Comparison of ENCODE assay signal across 18 cellular contexts in the genomic region with DNA sequence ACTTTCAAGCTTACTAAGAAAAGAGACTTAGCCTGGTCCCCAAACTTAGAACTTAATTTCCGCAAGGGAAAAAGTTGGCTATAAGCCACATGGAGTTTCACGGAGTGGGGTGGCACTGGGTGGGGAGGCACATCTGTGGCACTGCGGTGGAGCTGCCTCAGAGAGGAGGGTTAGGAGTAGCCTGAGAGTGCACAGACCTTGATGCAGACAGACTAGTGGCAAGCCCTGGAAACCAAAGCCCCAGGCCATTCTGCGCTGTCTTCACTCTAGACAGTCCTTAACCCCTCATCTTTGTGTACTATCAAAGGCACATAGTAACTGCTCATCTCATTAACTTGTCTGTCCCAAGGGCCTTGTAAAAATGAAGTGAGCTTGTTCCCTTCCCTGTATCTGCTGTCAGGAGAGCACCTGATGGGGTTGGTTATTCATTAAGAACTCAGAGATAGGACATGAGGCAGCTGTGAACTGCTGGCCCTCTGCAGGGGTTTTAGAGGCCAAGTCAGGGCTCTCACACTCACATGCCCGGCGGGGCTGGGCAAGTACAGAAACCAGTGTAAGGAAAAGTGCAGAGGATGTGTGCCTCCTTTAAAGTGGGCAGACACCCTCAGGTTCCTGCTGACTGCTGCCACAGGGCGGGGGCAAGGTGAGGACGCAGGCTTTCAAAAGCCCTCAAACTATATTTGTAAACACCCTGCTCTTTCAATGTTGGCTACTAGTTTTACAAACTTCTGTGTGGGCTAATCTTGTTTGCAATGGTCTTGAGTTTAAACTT. TPM values are rescaled to one million over a fixed set of nuclear protein-coding genes. Genes with fewer than 3 reads are reported as not detected.
A peak's percentile ranks its signal among the peaks of the same experiment; 100 is the strongest.
DNase-seq lines count a peak whose midpoint lies in the region; ATAC-seq, FAIRE-seq and TF ChIP-seq lines count a peak whose summit lies in the region.
"Had no signal": no experiment of that assay in that cellular context is flagged by ENCODE, and none has a peak within 500 bp of the region (broad histone marks: within the 10 kb centered on the region; RNA-seq: fewer than 3 reads in every experiment).

No MANE protein-coding gene starts in this region.

- no TSS peak for BruUV-seq in K562 (replicated peaks; lab: Mats Ljungman, UMichigan)

- peaks cover 99% of the 10 kb centered on the region for H3K36me3 ChIP-seq in K562 (ENCODE audit: control insufficient read depth, insufficient read depth, low read length)
- H3K36me3 ChIP-seq: ovary had no signal

- no peaks in the 10 kb centered on the region for H3K9me1 ChIP-seq in K562 (ENCODE audit: control insufficient read depth, insufficient read depth, low read length)

- no peaks in the 10 kb centered on the region for H3K79me2 ChIP-seq in K562 (ENCODE audit: control insufficient read depth, insufficient read depth, low read length)

- DNase-seq in activated CD8-positive, alpha-beta memory T cell treated with anti-CD3 and anti-CD28 coated beads, Interleukin-2, amount 10 ng/mL, durations not matched to agents 7 days and 5 days = no peak
- DNase-seq in activated CD8-positive, alpha-beta memory T cell treated with anti-CD3 and anti-CD28 coated beads, Interleukin-2, amount 50 U/mL, for 4 hours = no peak
- no peak for DNase-seq in T-helper 17 cell
- DNase-seq in K562 (ENCODE audit: extremely low read depth in 1 of 4, low spot score in 3 of 4) = no peak
- peak; percentile 52 for DNase-seq in stimulated activated CD8-positive, alpha-beta memory T cell treated with anti-CD3 and anti-CD28 coated beads, Interleukin-4, amount 100 ng/mL, for 48 hours
- DNase-seq in NCI-H1930 (lab: John Stamatoyannopoulos, UW) = no peak
- DNase-seq in osteocyte (ENCODE audit: extremely low spot score, unreplicated experiment) = no peak
- no peak for DNase-seq in SIG-M5 treated with dmso at 0.1 percent for 504 hours (lab: John Stamatoyannopoulos, UW; ENCODE audit: unreplicated experiment)
- DNase-seq: esophagus squamous epithelium, kidney glomerular epithelial cell, ovary had no signal

- TF ChIP-seq RAD21 in K562 (CRISPR knock-in tag; conservative IDR thresholded peaks at IDR 0.05 in 1 of 2, IDR thresholded peaks at IDR 0.05 in 1 of 2) = no peak

- peaks cover 3% of the 10 kb centered on the region for H3K9me3 Mint-ChIP-seq in activated CD8-positive, alpha-beta memory T cell treated with anti-CD3 and anti-CD28 coated beads, Interleukin-2, amount 10 ng/mL, durations not matched to agents 7 days and 5 days (ENCODE audit: low read depth)
- H3K9me3 Mint-ChIP-seq in osteocyte (ENCODE audit: unreplicated experiment) = peaks cover 4% of the 10 kb centered on the region

- TF ChIP-seq POLR2A in K562 (conservative IDR thresholded peaks at IDR 0.05) = no peak

- WGBS in K562 (ENCODE audit: insufficient coverage, low coverage, missing lambda C conversion rate) = 92% methylated on average over 8 of the region's 8 CpGs

- POLR2A ChIA-PET in K562 (lab: Yijun Ruan, JAX) = interaction anchor here (0.6 to 1.9 kb wide), 7 partner anchors 8 to 718 kb away, joined by 3 to 7 read pairs (median 4); no protein-coding TSS in a partner anchor

- no peaks in the 10 kb centered on the region for H3K9me3 ChIP-seq in T-helper 17 cell (ENCODE audit: control insufficient read depth, low read length, poor library complexity, severe bottlenecking)
- H3K9me3 ChIP-seq in K562 (replicated peaks; ENCODE audit: control insufficient read depth, insufficient read depth, low read depth, low read length) = no peaks in the 10 kb centered on the region
- H3K9me3 ChIP-seq: A549, esophagus squamous epithelium, heart right ventricle, ovary had no signal

- in situ Hi-C loops in K562 (cut with MboI) = no loop called here

- no peaks in the 10 kb centered on the region for H3K27me3 ChIP-seq in K562 (ENCODE audit: control insufficient read depth in 2 of 2, insufficient read depth in 2 of 2, low read length in 2 of 2)
- H3K27me3 ChIP-seq: esophagus squamous epithelium, heart right ventricle, ovary had no signal

- no peak overlapping the region for H3K9ac ChIP-seq in K562 (ENCODE audit: insufficient read depth in 1 of 2, low read depth in 2 of 2, low read length in 2 of 2)

- intact Hi-C loops in K562 (cut with micrococcal nuclease) = no loop called here

- H3K27me3 Mint-ChIP-seq in activated CD8-positive, alpha-beta memory T cell treated with anti-CD3 and anti-CD28 coated beads, Interleukin-2, amount 10 ng/mL, durations not matched to agents 7 days and 5 days = no peaks in the 10 kb centered on the region
- H3K27me3 Mint-ChIP-seq in T-helper 17 cell = no peaks in the 10 kb centered on the region
- H3K27me3 Mint-ChIP-seq in osteocyte (ENCODE audit: unreplicated experiment) = no peaks in the 10 kb centered on the region
- H3K27me3 Mint-ChIP-seq: brain had no signal

- ATAC-seq in activated CD8-positive, alpha-beta memory T cell treated with anti-CD3 and anti-CD28 coated beads, Interleukin-2, amount 10 ng/mL, durations not matched to agents 7 days and 5 days = peak; percentile 42
- ATAC-seq in T-helper 17 cell (peak; percentile 66), K562 (no peak)
- ATAC-seq: A549, HCT116 had no signal

- H3K4me3 Mint-ChIP-seq in activated CD8-positive, alpha-beta memory T cell treated with anti-CD3 and anti-CD28 coated beads, Interleukin-2, amount 10 ng/mL, durations not matched to agents 7 days and 5 days = no peak overlapping the region
- H3K4me3 Mint-ChIP-seq in T-helper 17 cell = peak overlapping the region; percentile 71
- no peak overlapping the region for H3K4me3 Mint-ChIP-seq in osteocyte (ENCODE audit: unreplicated experiment)
- H3K4me3 Mint-ChIP-seq: brain, CD14-positive monocyte had no signal

- TF ChIP-seq EP300 in K562 (IDR thresholded peaks at IDR 0.05; ENCODE audit: low read length) = no peak

- no peak overlapping the region for H3K4me3 ChIP-seq in K562
- H3K4me3 ChIP-seq: A549, esophagus squamous epithelium, heart right ventricle, ovary, SK-N-MC had no signal

- peak overlapping the region; percentile 85 for H3K27ac Mint-ChIP-seq in activated CD8-positive, alpha-beta memory T cell treated with anti-CD3 and anti-CD28 coated beads, Interleukin-2, amount 10 ng/mL, durations not matched to agents 7 days and 5 days
- H3K27ac Mint-ChIP-seq in T-helper 17 cell (peak overlapping the region; percentile 91), osteocyte (ENCODE audit: unreplicated experiment) (no peak overlapping the region)
- H3K27ac Mint-ChIP-seq: brain had no signal

- TF ChIP-seq CTCF in K562 (IDR thresholded peaks at IDR 0.05 in 2 of 3, conservative IDR thresholded peaks at IDR 0.05 in 1 of 3; ENCODE audit: insufficient read depth in 2 of 3, low read depth in 1 of 3, low read length in 3 of 3) (no peak), osteocyte (IDR thresholded peaks at IDR 0.05) (no peak)

- H3K4me2 ChIP-seq in K562 (ENCODE audit: insufficient read depth, low read length) = no peak overlapping the region
- H3K4me2 ChIP-seq: A549 had no signal

- H3K27ac ChIP-seq in K562 (ENCODE audit: extremely low read depth, low read depth, low read length) = no peak overlapping the region
- H3K27ac ChIP-seq: A549, ovary, SK-N-MC had no signal

- peaks cover 80% of the 10 kb centered on the region for H3K36me3 Mint-ChIP-seq in activated CD8-positive, alpha-beta memory T cell treated with anti-CD3 and anti-CD28 coated beads, Interleukin-2, amount 10 ng/mL, durations not matched to agents 7 days and 5 days
- peaks cover 9% of the 10 kb centered on the region for H3K36me3 Mint-ChIP-seq in T-helper 17 cell (ENCODE audit: low read depth)
- H3K36me3 Mint-ChIP-seq in osteocyte (ENCODE audit: unreplicated experiment) = peaks cover 46% of the 10 kb centered on the region

- no peaks in the 10 kb centered on the region; a peak in 1 of 5 replicates for H3K4me1 ChIP-seq in K562 (replicated peaks in 1 of 2; ENCODE audit: control insufficient read depth in 2 of 2, insufficient read depth in 2 of 2, low read length in 2 of 2)
- H3K4me1 ChIP-seq: A549 had no signal

- CTCF ChIA-PET in activated CD8-positive, alpha-beta memory T cell treated with anti-CD3 and anti-CD28 coated beads, Interleukin-2, amount 10 ng/mL, durations not matched to agents 7 days and 5 days (lab: Charles Lee) = interaction anchor here (0.6 to 8.8 kb wide), 13 partner anchors 8 to 404 kb away, joined by 3 to 75 read pairs (median 6); a partner anchor contains a TSS
- CTCF ChIA-PET in K562 (lab: Yijun Ruan, JAX; ENCODE audit: low intra/inter-chr PET ratio) = no interaction called here

- peaks cover 93% of the 10 kb centered on the region for H3K4me1 Mint-ChIP-seq in activated CD8-positive, alpha-beta memory T cell treated with anti-CD3 and anti-CD28 coated beads, Interleukin-2, amount 10 ng/mL, durations not matched to agents 7 days and 5 days
- H3K4me1 Mint-ChIP-seq in T-helper 17 cell (peaks cover 53% of the 10 kb centered on the region), osteocyte (ENCODE audit: unreplicated experiment) (no peaks in the 10 kb centered on the region)

- H2AFZ ChIP-seq in K562 (ENCODE audit: low read depth, low read length) = no peak overlapping the region

- FAIRE-seq in K562 (lab: Jason Lieb, UNC) = peak; percentile 35
- FAIRE-seq: A549 had no signal

- no peaks in the 10 kb centered on the region for H4K20me1 ChIP-seq in K562 (replicated peaks; ENCODE audit: control insufficient read depth, insufficient read depth, low read length)

RNA-seq across cellular contexts. Expression of a gene that starts 22.2 kb away (rescaled TPM):
- total RNA-seq in activated CD8-positive, alpha-beta memory T cell treated with anti-CD3 and anti-CD28 coated beads, Interleukin-2, amount 10 ng/mL, durations not matched to agents 7 days and 5 days = 100 to 1,000 TPM in 1 of 2 experiments, 10 to 100 TPM in 1; 49.7 to 109 TPM
- total RNA-seq in T-helper 17 cell (1 to 10 TPM; 2.0 to 4.4 TPM), K562 (2014; rRNA removed) (not detected in 2 replicates), K562 (2014; rRNA removed; fragmentation: Illumina TruSeq; extraction: Trizol) (not detected in 2 replicates), K562 (2015; rRNA removed; fragmentation: Illumina TruSeq; extraction: Trizol) (not detected in 2 replicates), K562 (2021) (not detected in 2 replicates), osteocyte (not detected in 2 replicates)
- not detected in 2 replicates for total RNA-seq in K562 (2011; cell fraction: chromatin; rRNA removed; ENCODE audit: low replicate concordance)
- total RNA-seq in K562 (2011; cell fraction: nucleolus; rRNA removed) = not detected in 2 replicates
- not detected in 2 replicates for total RNA-seq in K562 (2011; cell fraction: nucleoplasm; rRNA removed)
- polyA plus RNA-seq in K562 (2011; rRNA removed) (not detected in 2 replicates), K562 (2014; fragmentation: Illumina TruSeq; extraction: Trizol) (not detected in 2 replicates), K562 (2014; fragmentation: Nextera tagmentation; extraction: Ambion mirVana) (under 1 TPM in 1 of 2 experiments, not detected in 1; 0.28 TPM), K562 (2014; rRNA removed) (not detected in 2 replicates)
- polyA plus RNA-seq in K562 (2011; cell fraction: cytosol; rRNA removed) = not detected in 2 replicates
- polyA plus RNA-seq in K562 (2011; cell fraction: nucleus; rRNA removed) = not detected in 2 replicates
- polyA plus RNA-seq in K562 (2012) = 0.12 and 0.16 TPM in 2 replicates
- not detected in 2 replicates for polyA minus RNA-seq in K562 (2011; rRNA and poly(A)+ RNA removed)
- polyA minus RNA-seq in K562 (2011; cell fraction: cytosol; rRNA and poly(A)+ RNA removed) = not detected in 2 replicates
- polyA minus RNA-seq in K562 (2011; cell fraction: nucleus; rRNA and poly(A)+ RNA removed) = not detected in 2 replicates
- total RNA-seq: dermis microvascular lymphatic vessel endothelial cell had no signal
- polyA plus RNA-seq: A549 had no signal

RNA-seq across cellular contexts. Expression of a gene that starts 30.2 kb away (rescaled TPM):
- 10 to 100 TPM; 19.1 to 27.7 TPM for total RNA-seq in activated CD8-positive, alpha-beta memory T cell treated with anti-CD3 and anti-CD28 coated beads, Interleukin-2, amount 10 ng/mL, durations not matched to agents 7 days and 5 days
- total RNA-seq in T-helper 17 cell (10 to 100 TPM; 27.3 to 32.6 TPM), K562 (2014; rRNA removed) (6.7 and 7.9 TPM in 2 replicates), K562 (2014; rRNA removed; fragmentation: Illumina TruSeq; extraction: Trizol) (7.4 and 8.3 TPM in 2 replicates), K562 (2015; rRNA removed; fragmentation: Illumina TruSeq; extraction: Trizol) (8.6 and 9.1 TPM in 2 replicates), K562 (2021) (11.8 and 13.8 TPM in 2 replicates), osteocyte (31.8 and 35.0 TPM in 2 replicates)
- 31.3 and 41.9 TPM in 2 replicates for total RNA-seq in K562 (2011; cell fraction: chromatin; rRNA removed; ENCODE audit: low replicate concordance)
- 26.8 and 33.7 TPM in 2 replicates for total RNA-seq in K562 (2011; cell fraction: nucleolus; rRNA removed)
- 26.5 and 30.9 TPM in 2 replicates for total RNA-seq in K562 (2011; cell fraction: nucleoplasm; rRNA removed)
- polyA plus RNA-seq in K562 (2011; rRNA removed) (7.2 and 7.7 TPM in 2 replicates), K562 (2014; fragmentation: Illumina TruSeq; extraction: Trizol) (10.6 and 11.1 TPM in 2 replicates), K562 (2014; fragmentation: Nextera tagmentation; extraction: Ambion mirVana) (1 to 10 TPM; 2.1 to 3.0 TPM), K562 (2014; rRNA removed) (7.4 and 9.6 TPM in 2 replicates)
- 7.5 and 8.3 TPM in 2 replicates for polyA plus RNA-seq in K562 (2011; cell fraction: cytosol; rRNA removed)
- 15.5 and 25.2 TPM in 2 replicates for polyA plus RNA-seq in K562 (2011; cell fraction: nucleus; rRNA removed)
- polyA plus RNA-seq in K562 (2012) = 5.4 and 7.1 TPM in 2 replicates
- polyA minus RNA-seq in K562 (2011; rRNA and poly(A)+ RNA removed) = 13.2 and 13.9 TPM in 2 replicates
- 7.2 and 8.5 TPM in 2 replicates for polyA minus RNA-seq in K562 (2011; cell fraction: cytosol; rRNA and poly(A)+ RNA removed)
- 28.9 and 29.5 TPM in 2 replicates for polyA minus RNA-seq in K562 (2011; cell fraction: nucleus; rRNA and poly(A)+ RNA removed)

Comparison
In these comparisons a context has a peak if more than half of its experiments do, and no peak if none do; other contexts are left out.
1. RNA of a gene that starts 22.2 kb away (total RNA-seq): 49.7 to 109 TPM in activated CD8-positive, alpha-beta memory T cell treated with anti-CD3 and anti-CD28 coated beads, Interleukin-2, amount 10 ng/mL, durations not matched to agents 7 days and 5 days; 2.0 to 4.4 TPM in T-helper 17 cell, not detected in K562 and not detected in osteocyte; every median in the first group is over 4 times any median in the second.